8 cellular contexts compared by ENCODE assay signal in genomic region chr17:42554250-42555121, GRCh38. TPM values are rescaled to one million over a fixed set of nuclear protein-coding genes. Genes with fewer than 3 reads are reported as not detected.
DNase-seq lines count a peak whose midpoint lies in the region; TF ChIP-seq lines count a peak whose summit lies in the region.

No MANE protein-coding gene starts in this region.

- H3K4me3 ChIP-seq in GM08714 (ENCODE audit: low read length) (peak overlapping the region; percentile 82), left ventricle myocardium inferior (peak overlapping the region; percentile 96)

- POLR2A ChIA-PET in HEK293T (lab: Yijun Ruan, JAX), result interaction anchor here (0.7 to 4.0 kb wide), 20 partner anchors 8 to 986 kb away, joined by 3 to 37 read pairs (median 6); partner anchors contain the start of genes BECN1, MLX, NAGLU and PSMC3IP

- CTCF ChIA-PET in HEK293T (lab: Yijun Ruan, JAX), result no interaction called here

- H3K27ac ChIP-seq in left ventricle myocardium inferior (replicated peaks), result peak overlapping the region; percentile 97

- TF ChIP-seq CTCF in left ventricle myocardium inferior (IDR thresholded peaks at IDR 0.05; ENCODE audit: borderline replicate concordance), result no peak

- intact Hi-C loops in left ventricle myocardium inferior (cut with micrococcal nuclease), result no loop called here
- intact Hi-C loops in posterior vena cava (cut with DNase I), result no loop called here

- no peaks in the 10 kb centered on the region for H3K36me3 ChIP-seq in left ventricle myocardium inferior

- H3K27me3 ChIP-seq in left ventricle myocardium inferior (ENCODE audit: low read depth), result no peaks in the 10 kb centered on the region

- H3K4me1 ChIP-seq in left ventricle myocardium inferior, result peaks cover 38% of the 10 kb centered on the region

- DNase-seq in HEK293T (ENCODE audit: extremely low spot score) (peak; percentile 86), NCI-H1048 (lab: John Stamatoyannopoulos, UW) (peak; percentile 49), T-helper 1 cell (peak; percentile 53 to 87 (median 63)), amygdala (lab: John Stamatoyannopoulos, UW) (peak in 51 of 56 donors; percentile 38 to 88 (median 73)), left ventricle myocardium inferior (peak; percentile 92), posterior vena cava (ENCODE audit: low spot score) (peak; percentile 96), HPDE6-E6E7 (ENCODE audit: extremely low spot score) (no peak)

- H3K9me3 ChIP-seq in left ventricle myocardium inferior (replicated peaks), result no peaks in the 10 kb centered on the region

TF ChIP-seq in HEK293T, 16 proteins besides CTCF, POLR2A, EP300 and RAD21:
- TF ChIP-seq SUZ12 (IDR thresholded peaks at IDR 0.05) (no peak), L3MBTL2 (conservative IDR thresholded peaks at IDR 0.05) (peak; percentile 58), FOXM1 (IDR thresholded peaks at IDR 0.05; ENCODE audit: borderline replicate concordance) (no peak), HDGF (IDR thresholded peaks at IDR 0.05; ENCODE audit: borderline replicate concordance) (0 out of 2 replicates have a peak, but pooled peaks have one; percentile 87), NFRKB (IDR thresholded peaks at IDR 0.05) (no peak), PKNOX1 (IDR thresholded peaks at IDR 0.05) (peak; percentile 54)
TF ChIP-seq in HEK293T: peak in this region for 3.

RNA-seq across cellular contexts. Expression of gene HSD17B1, which starts 1.8 kb away (rescaled TPM):
- total RNA-seq in left ventricle myocardium inferior, result 0.99 TPM
- total RNA-seq in posterior vena cava, result 1 to 10 TPM in 1 of 2 donors, under 1 TPM in 1; 0.67 to 1.2 TPM

RNA-seq across cellular contexts. Expression of gene COASY, which starts 7.5 kb away (rescaled TPM):
- total RNA-seq in left ventricle myocardium inferior, result 48.8 TPM
- 10 to 100 TPM; 34.0 TPM for total RNA-seq in posterior vena cava

RNA-seq across cellular contexts. Expression of gene MLX, which starts 12.4 kb away (rescaled TPM):
- total RNA-seq in left ventricle myocardium inferior (79.7 TPM), posterior vena cava (10 to 100 TPM; 27.5 to 28.5 TPM)

RNA-seq across cellular contexts. Expression of gene NAGLU, which starts 18.4 kb away (rescaled TPM):
- 7.7 TPM for total RNA-seq in left ventricle myocardium inferior
- 10 to 100 TPM; 27.1 to 36.0 TPM for total RNA-seq in posterior vena cava

RNA-seq across cellular contexts. Expression of gene PSMC3IP, which starts 23.0 kb away (rescaled TPM):
- 2.5 TPM for total RNA-seq in left ventricle myocardium inferior
- 1 to 10 TPM; 4.1 to 4.7 TPM for total RNA-seq in posterior vena cava
